ENCODE assay signal across 17 cellular contexts in the genomic region with DNA sequence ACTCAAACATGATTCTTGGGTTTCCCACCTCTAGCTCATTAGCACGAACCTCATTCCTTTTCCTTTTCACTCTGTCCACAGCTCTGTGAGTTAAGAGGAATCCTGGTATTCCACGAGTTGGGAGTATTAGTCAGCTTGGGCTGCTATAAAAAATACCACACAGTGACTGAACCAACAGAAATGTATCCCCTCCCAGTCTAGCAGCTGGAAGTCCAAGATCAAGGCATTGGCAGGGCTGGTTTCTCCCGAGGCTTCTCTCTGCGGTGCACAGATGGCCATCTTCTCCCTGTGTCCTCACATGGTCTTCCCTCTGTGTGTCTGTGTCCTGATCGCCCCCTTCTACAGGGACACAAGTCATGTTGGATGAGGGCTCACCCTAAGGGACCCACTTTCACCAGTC.
"Had no signal": no experiment of that assay in that cellular context is flagged by ENCODE, and none has a peak within 500 bp of the region (broad histone marks: within the 10 kb centered on the region; RNA-seq: fewer than 3 reads in every experiment).

No MANE protein-coding gene starts in this region.

- H3K27me3 Mint-ChIP-seq: activated naive CD4-positive, alpha-beta T cell treated with anti-CD3 and anti-CD28 coated beads, Interleukin-2, amount 10 ng/mL, durations not matched to agents 7 days and 5 days; memory B cell had no signal

- H3K9ac ChIP-seq: neural progenitor cell had no signal

- H3K36me3 ChIP-seq: neural progenitor cell had no signal

- H3K27me3 ChIP-seq: neural progenitor cell, vagina had no signal

- H3K27ac ChIP-seq: neural progenitor cell, skin epidermis, vagina had no signal

- H3K4me1 ChIP-seq: neural progenitor cell, vagina had no signal

- DNase-seq: activated CD4-positive, alpha-beta T cell treated with anti-CD3 and anti-CD28 coated beads, Interleukin-2, amount 50 U/mL, for 1 hour; activated CD4-positive, CD25-positive, alpha-beta regulatory T cell; activated naive CD4-positive, alpha-beta T cell treated with anti-CD3 and anti-CD28 coated beads, Interleukin-2, amount 10 ng/mL, durations not matched to agents 7 days and 5 days; activated T-cell treated with anti-CD3 and anti-CD28 coated beads for 4 hours; dermis blood vessel endothelial cell; erythroblast; glutamatergic neuron; immature natural killer cell; retina; stimulated activated CD4-positive, alpha-beta T cell treated with anti-CD3 and anti-CD28 coated beads, Interleukin-4, amount 100 ng/mL, for 4 hours; T-helper 2 cell had no signal

- H3K4me2 ChIP-seq: neural progenitor cell had no signal

- H3K4me3 ChIP-seq: neural progenitor cell, skin epidermis, vagina had no signal

- H3K4me1 Mint-ChIP-seq: activated naive CD4-positive, alpha-beta T cell treated with anti-CD3 and anti-CD28 coated beads, Interleukin-2, amount 10 ng/mL, durations not matched to agents 7 days and 5 days; activated T-helper 17 cell treated with anti-CD3 and anti-CD28 coated beads, Interleukin-2, amount 50 U/mL, for 72 hours; central memory CD8-positive, alpha-beta T cell; immature natural killer cell had no signal

- H3K27ac Mint-ChIP-seq: activated naive CD4-positive, alpha-beta T cell treated with anti-CD3 and anti-CD28 coated beads, Interleukin-2, amount 10 ng/mL, durations not matched to agents 7 days and 5 days; activated T-helper 17 cell treated with anti-CD3 and anti-CD28 coated beads, Interleukin-2, amount 50 U/mL, for 72 hours; immature natural killer cell; memory B cell; neural progenitor cell had no signal

- H3K4me3 Mint-ChIP-seq: activated naive CD4-positive, alpha-beta T cell treated with anti-CD3 and anti-CD28 coated beads, Interleukin-2, amount 10 ng/mL, durations not matched to agents 7 days and 5 days; activated T-helper 17 cell treated with anti-CD3 and anti-CD28 coated beads, Interleukin-2, amount 50 U/mL, for 72 hours; central memory CD8-positive, alpha-beta T cell; immature natural killer cell; memory B cell; neural progenitor cell had no signal

- H3K9me3 Mint-ChIP-seq: immature natural killer cell, memory B cell had no signal

- H3K9me3 ChIP-seq: vagina had no signal

- H2AFZ ChIP-seq: neural progenitor cell had no signal

- H3K36me3 Mint-ChIP-seq: activated naive CD4-positive, alpha-beta T cell treated with anti-CD3 and anti-CD28 coated beads, Interleukin-2, amount 10 ng/mL, durations not matched to agents 7 days and 5 days; immature natural killer cell had no signal
